8 cellular contexts compared by ENCODE assay signal in the genomic region with DNA sequence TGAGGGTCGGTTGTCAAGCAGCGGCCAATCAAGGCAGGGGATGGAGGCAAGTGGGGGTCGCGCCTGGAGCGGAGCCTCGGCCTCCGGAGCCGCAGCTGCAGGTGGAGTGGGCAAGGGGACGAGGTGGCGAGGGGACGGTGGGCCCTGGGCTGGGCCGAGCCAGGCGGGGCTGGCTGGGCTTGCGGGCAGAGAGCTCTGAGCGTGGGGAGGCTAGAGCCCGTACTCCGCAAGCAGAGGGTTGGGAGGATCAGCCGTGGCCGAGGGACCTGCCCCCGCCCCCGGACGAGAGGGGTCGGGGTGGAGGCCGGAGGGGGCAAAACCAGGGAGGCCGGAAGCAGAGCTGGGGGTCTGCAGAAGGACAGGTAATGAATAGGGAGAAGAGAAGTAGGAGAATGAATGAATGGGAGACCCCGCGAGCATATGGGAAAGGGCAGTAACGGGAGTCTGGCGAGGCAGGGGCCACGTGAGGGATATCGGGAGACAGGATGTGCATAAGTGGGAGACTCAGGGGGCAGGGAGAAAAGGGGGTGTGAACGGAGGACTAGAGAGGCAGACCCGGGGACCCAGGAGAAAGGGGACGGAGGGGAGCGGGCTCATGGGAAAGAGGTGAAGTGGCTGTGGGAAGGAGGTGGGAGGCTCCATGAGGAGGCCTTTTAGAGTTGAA. TPM values are rescaled to one million over a fixed set of nuclear protein-coding genes. Genes with fewer than 3 reads are reported as not detected.
A peak's percentile ranks its signal among the peaks of the same experiment; 100 is the strongest.
DNase-seq lines count a peak whose midpoint lies in the region; ATAC-seq lines count a peak whose summit lies in the region.

A gene with protein sequence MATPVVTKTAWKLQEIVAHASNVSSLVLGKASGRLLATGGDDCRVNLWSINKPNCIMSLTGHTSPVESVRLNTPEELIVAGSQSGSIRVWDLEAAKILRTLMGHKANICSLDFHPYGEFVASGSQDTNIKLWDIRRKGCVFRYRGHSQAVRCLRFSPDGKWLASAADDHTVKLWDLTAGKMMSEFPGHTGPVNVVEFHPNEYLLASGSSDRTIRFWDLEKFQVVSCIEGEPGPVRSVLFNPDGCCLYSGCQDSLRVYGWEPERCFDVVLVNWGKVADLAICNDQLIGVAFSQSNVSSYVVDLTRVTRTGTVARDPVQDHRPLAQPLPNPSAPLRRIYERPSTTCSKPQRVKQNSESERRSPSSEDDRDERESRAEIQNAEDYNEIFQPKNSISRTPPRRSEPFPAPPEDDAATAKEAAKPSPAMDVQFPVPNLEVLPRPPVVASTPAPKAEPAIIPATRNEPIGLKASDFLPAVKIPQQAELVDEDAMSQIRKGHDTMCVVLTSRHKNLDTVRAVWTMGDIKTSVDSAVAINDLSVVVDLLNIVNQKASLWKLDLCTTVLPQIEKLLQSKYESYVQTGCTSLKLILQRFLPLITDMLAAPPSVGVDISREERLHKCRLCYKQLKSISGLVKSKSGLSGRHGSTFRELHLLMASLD (plus strand): TSS at position 16 of the 664 bp plus-strand sequence. CDS start 1,474 bp downstream, outside the sequence.

- DNase-seq in immature natural killer cell (peak in 1 of 3 donors; percentile 8), NCI-H1694 (lab: John Stamatoyannopoulos, UW) (no peak), ecto neural progenitor cell (ENCODE audit: low spot score) (no peak), NCI-H187 treated with DMSO at 0.1 percent for 48 hours (lab: John Stamatoyannopoulos, UW) (no peak)
- no peak for DNase-seq in stimulated activated naive B cell treated with anti-CD40 and anti-IgM and Interleukin-4, amounts not matched to agents 10 μg/mL and 1 μg/mL and 100 μg/mL, for 72 hours

- H3K9me3 ChIP-seq in HUES48 (ENCODE audit: control insufficient read depth, insufficient read depth, low read length), result no peaks in the 10 kb centered on the region

- H3K36me3 Mint-ChIP-seq in immature natural killer cell, result no peaks in the 10 kb centered on the region
- H3K36me3 Mint-ChIP-seq in stimulated activated naive B cell treated with anti-CD40 and anti-IgM and Interleukin-4, amounts not matched to agents 10 μg/mL and 1 μg/mL and 100 μg/mL, for 72 hours, result peaks cover 12 to 13% of the 10 kb centered on the region in 2 donors

- peaks cover 8 to 12% (median 10%) of the 10 kb centered on the region in 3 donors for H3K27me3 Mint-ChIP-seq in immature natural killer cell (ENCODE audit: low read depth in 3 of 3)
- H3K27me3 Mint-ChIP-seq in stimulated activated naive B cell treated with anti-CD40 and anti-IgM and Interleukin-4, amounts not matched to agents 10 μg/mL and 1 μg/mL and 100 μg/mL, for 72 hours, result no peaks in the 10 kb centered on the region

- no peaks in the 10 kb centered on the region for H3K9me3 Mint-ChIP-seq in immature natural killer cell
- peaks cover 9 to 13% of the 10 kb centered on the region in 2 donors for H3K9me3 Mint-ChIP-seq in stimulated activated naive B cell treated with anti-CD40 and anti-IgM and Interleukin-4, amounts not matched to agents 10 μg/mL and 1 μg/mL and 100 μg/mL, for 72 hours

- peak within 1 kb of the TSS; percentile 91 to 98 (median 95) for H3K4me3 Mint-ChIP-seq in immature natural killer cell
- H3K4me3 Mint-ChIP-seq in stimulated activated naive B cell treated with anti-CD40 and anti-IgM and Interleukin-4, amounts not matched to agents 10 μg/mL and 1 μg/mL and 100 μg/mL, for 72 hours, result peak within 1 kb of the TSS; percentile 95 to 98

- H3K36me3 ChIP-seq in HUES48 (ENCODE audit: control insufficient read depth, insufficient read depth, low read length), result peaks cover 12% of the 10 kb centered on the region; the same call in 1 of the 2 replicates

- H3K9ac ChIP-seq in HUES48 (ENCODE audit: low read depth, low read length), result peak within 1 kb of the TSS; percentile 88

- ATAC-seq in stimulated activated naive B cell treated with anti-CD40 and anti-IgM and Interleukin-4, amounts not matched to agents 10 μg/mL and 1 μg/mL and 100 μg/mL, for 72 hours (replicated peaks), result peak; percentile 41 to 46

- peak within 1 kb of the TSS; percentile 95 for H3K27ac ChIP-seq in HUES48 (ENCODE audit: low read depth, low read length)
- peak within 1 kb of the TSS; percentile 95 for H3K27ac ChIP-seq in angular gyrus (ENCODE audit: low read depth, low read length)

- H3K4me1 Mint-ChIP-seq in immature natural killer cell, result peaks cover 35 to 42% of the 10 kb centered on the region in 2 donors
- H3K4me1 Mint-ChIP-seq in stimulated activated naive B cell treated with anti-CD40 and anti-IgM and Interleukin-4, amounts not matched to agents 10 μg/mL and 1 μg/mL and 100 μg/mL, for 72 hours, result peaks cover 16 to 19% of the 10 kb centered on the region in 2 donors

- H3K4me3 ChIP-seq in GM08714 (ENCODE audit: low read length) (peak within 1 kb of the TSS; percentile 67), HUES48 (ENCODE audit: low read depth, low read length) (peak within 1 kb of the TSS; percentile 73)

- H3K4me1 ChIP-seq in HUES48 (ENCODE audit: control insufficient read depth, insufficient read depth, low read length), result peaks cover 8% of the 10 kb centered on the region

- no peaks in the 10 kb centered on the region for H3K27me3 ChIP-seq in HUES48 (ENCODE audit: control insufficient read depth, insufficient read depth, low read length)

- peak within 1 kb of the TSS; percentile 83 to 96 (median 94) for H3K27ac Mint-ChIP-seq in immature natural killer cell
- H3K27ac Mint-ChIP-seq in stimulated activated naive B cell treated with anti-CD40 and anti-IgM and Interleukin-4, amounts not matched to agents 10 μg/mL and 1 μg/mL and 100 μg/mL, for 72 hours, result peak within 1 kb of the TSS; percentile 97

RNA-seq across cellular contexts. Expression of the gene that starts here (rescaled TPM):
- 10 to 100 TPM; 21.6 to 43.9 (median 43.1) TPM for polyA plus RNA-seq in immature natural killer cell
